In the genomic region with DNA sequence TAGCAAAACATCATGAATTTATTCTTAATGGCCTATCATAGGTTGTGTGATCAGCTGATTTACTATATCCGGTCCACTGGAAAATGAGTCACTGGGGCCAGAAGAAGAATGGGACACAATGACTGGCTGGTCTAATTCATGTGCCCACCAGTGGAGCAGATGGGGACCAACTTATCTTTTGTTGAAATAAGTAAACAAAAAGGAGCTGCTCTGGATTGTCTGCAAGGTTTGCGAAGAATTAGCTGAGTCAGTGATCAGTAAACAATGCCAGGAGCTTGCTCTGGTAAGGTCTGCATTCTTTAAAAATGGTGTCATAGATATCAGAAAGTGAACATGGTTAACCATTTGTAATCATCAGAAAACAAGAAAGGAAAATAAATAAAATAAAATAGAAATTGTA, we compare ENCODE assay signal across 12 cellular contexts.
DNase-seq lines count a peak whose midpoint lies in the region; TF ChIP-seq lines count a peak whose summit lies in the region.
"Had no signal": no experiment of that assay in that cellular context is flagged by ENCODE, and none has a peak within 500 bp of the region (broad histone marks: within the 10 kb centered on the region; RNA-seq: fewer than 3 reads in every experiment).

No MANE protein-coding gene starts in this region.

- TF ChIP-seq CTCF in Caco-2 (IDR thresholded peaks at IDR 0.05; ENCODE audit: insufficient read depth in 1 of 2, low read depth in 1 of 2, low read length in 1 of 2, severe bottlenecking in 1 of 2, unreplicated experiment in 1 of 2) (no peak), astrocyte of the spinal cord (IDR thresholded peaks at IDR 0.05; ENCODE audit: low read depth, low read length) (no peak), spleen (IDR thresholded peaks at IDR 0.05 in 8 of 11, conservative IDR thresholded peaks at IDR 0.05 in 3 of 11) (no peak), transverse colon (IDR thresholded peaks at IDR 0.05) (no peak)

- H3K27me3 ChIP-seq in Caco-2 (replicated peaks; ENCODE audit: control insufficient read depth, insufficient read depth, low read length) (no peaks in the 10 kb centered on the region), spleen (replicated peaks in 1 of 7) (peaks cover 0 to 6% (median 0%) of the 10 kb centered on the region in 7 donors), transverse colon (no peaks in the 10 kb centered on the region)

- no peak overlapping the region for H3K27ac Mint-ChIP-seq in Caco-2 (ENCODE audit: unreplicated experiment)
- H3K27ac Mint-ChIP-seq: activated T-helper 2 cell treated with anti-CD3 and anti-CD28 coated beads, Interferon-gamma antibody, Interleukin-2, Interleukin-4, amounts not matched to agents 10 μg/mL and 5 μg/mL and 100 μg/mL, durations not matched to agents 14 hours and 24 hours and 36 hours; CD4-positive, alpha-beta T cell had no signal

- no TSS peak for BruUV-seq in Caco-2 (replicated peaks; lab: Mats Ljungman, UMichigan)

- H3K4me3 Mint-ChIP-seq in Caco-2 (ENCODE audit: unreplicated experiment) = no peak overlapping the region
- H3K4me3 Mint-ChIP-seq: CD4-positive, alpha-beta T cell had no signal

- TF ChIP-seq POLR2A in spleen (IDR thresholded peaks at IDR 0.05) (no peak), transverse colon (IDR thresholded peaks at IDR 0.05) (no peak)

- no peaks in the 10 kb centered on the region for H3K27me3 Mint-ChIP-seq in Caco-2 (ENCODE audit: insufficient read depth, unreplicated experiment)
- H3K27me3 Mint-ChIP-seq: CD4-positive, alpha-beta T cell had no signal

- 88 to 90% (median 89%) methylated on average over 2 of the region's 2 CpGs for WGBS in spleen, 5 donors
- 54 to 75% methylated on average over 2 of the region's 2 CpGs for WGBS in transverse colon (ENCODE audit: low coverage in 1 of 2), 2 donors

- intact Hi-C loops in Caco-2 (cut with micrococcal nuclease; ENCODE audit: unreplicated experiment) (no loop called here), spleen (cut with DNase I; ENCODE audit: low total_unique reads) (no loop called here), transverse colon (cut with DNase I; ENCODE audit: low total_unique reads) (no loop called here)

- no peaks in the 10 kb centered on the region for H3K4me1 Mint-ChIP-seq in Caco-2 (ENCODE audit: low read depth, unreplicated experiment)

- DNase-seq in Caco-2 = peak; percentile 56 to 66
- DNase-seq in HuH-7 (ENCODE audit: low spot score) = peak; percentile 5
- DNase-seq in astrocyte of the spinal cord (ENCODE audit: low read depth, low spot score) = peak; percentile 79
- DNase-seq in kidney tubule cell (ENCODE audit: low spot score) = peak; percentile 94
- no peak for DNase-seq in germinal center (ENCODE audit: low spot score)
- DNase-seq in spleen = no peak
- DNase-seq in NCI-H1694 (lab: John Stamatoyannopoulos, UW) = no peak
- DNase-seq in transverse colon = no peak
- DNase-seq: CD4-positive, alpha-beta T cell; H7; substantia nigra had no signal

- CTCF ChIA-PET in Caco-2 (lab: Charles Lee) = no interaction called here

- POLR2A ChIA-PET in Caco-2 (lab: Charles Lee) = no interaction called here

- H3K36me3 ChIP-seq in Caco-2 (ENCODE audit: control insufficient read depth, insufficient read depth, low read length) = no peaks in the 10 kb centered on the region
- H3K36me3 ChIP-seq in spleen = no peaks in the 10 kb centered on the region
- no peaks in the 10 kb centered on the region for H3K36me3 ChIP-seq in transverse colon

- no peaks in the 10 kb centered on the region for H3K9me3 Mint-ChIP-seq in Caco-2 (ENCODE audit: unreplicated experiment)
- H3K9me3 Mint-ChIP-seq: activated T-helper 2 cell treated with anti-CD3 and anti-CD28 coated beads, Interferon-gamma antibody, Interleukin-2, Interleukin-4, amounts not matched to agents 10 μg/mL and 5 μg/mL and 100 μg/mL, durations not matched to agents 14 hours and 24 hours and 36 hours; CD4-positive, alpha-beta T cell had no signal

- H3K27ac ChIP-seq in spleen (no peak overlapping the region), transverse colon (no peak overlapping the region)

- H3K4me3 ChIP-seq in Caco-2 (ENCODE audit: low read depth, low read length) (no peak overlapping the region), astrocyte of the spinal cord (ENCODE audit: low read depth, low read length) (no peak overlapping the region), spleen (no peak overlapping the region), transverse colon (no peak overlapping the region)

- H3K9me3 ChIP-seq in Caco-2 (no peaks in the 10 kb centered on the region), spleen (no peaks in the 10 kb centered on the region), transverse colon (no peaks in the 10 kb centered on the region)

- in situ Hi-C loops in astrocyte of the spinal cord (cut with HindIII; ENCODE audit: low sequenced_read_pairs) (no loop called here), transverse colon (cut with MboI; ENCODE audit: low pct_ligation_motif_present in 1 of 4, low pct_unique_long_range_greater_than_20kb in 1 of 4, low sequenced_read_pairs in 3 of 4) (no loop called here)

- H3K36me3 Mint-ChIP-seq in Caco-2 (ENCODE audit: insufficient read depth, unreplicated experiment) = no peaks in the 10 kb centered on the region

- no peak for TF ChIP-seq EP300 in transverse colon (IDR thresholded peaks at IDR 0.05; ENCODE audit: low read depth)

- H3K4me1 ChIP-seq in Caco-2 (peaks cover 15% of the 10 kb centered on the region; the same call in 1 of the 2 replicates), spleen (no peaks in the 10 kb centered on the region), transverse colon (no peaks in the 10 kb centered on the region)

Comparison
In these comparisons a context has a peak if more than half of its experiments do, and no peak if none do; other contexts are left out.
1. DNase-seq: peak in Caco-2 (2 of 2), HuH-7 (single experiment), astrocyte of the spinal cord (single experiment) and kidney tubule cell (single experiment); none in germinal center (single experiment), spleen (single experiment), NCI-H1694 (single experiment) and transverse colon (single experiment).